Comparison of ENCODE assay signal across 1 cellular context in genomic region chr11:62656801-62657429, GRCh38.
TF ChIP-seq lines count a peak whose summit lies in the region.

No MANE protein-coding gene starts in this region.

TF ChIP-seq in K562, 482 proteins besides CTCF, POLR2A, EP300 and RAD21 (continues in another document):
- TF ChIP-seq LCOR (CRISPR knock-in tag; IDR thresholded peaks at IDR 0.05) (no peak), NUFIP1 (IDR thresholded peaks at IDR 0.05; ENCODE audit: partially characterized antibody) (no peak), ATF3 (IDR thresholded peaks at IDR 0.05) (peak; percentile 34; the same call in 1 of the 2 replicates), ATF3 (CRISPR knock-in tag; conservative IDR thresholded peaks at IDR 0.05) (no peak), SMARCA4 (IDR thresholded peaks at IDR 0.05) (no peak), PBX2 (CRISPR knock-in tag; IDR thresholded peaks at IDR 0.05; ENCODE audit: low read depth) (no peak), PBX2 (tag; conservative IDR thresholded peaks at IDR 0.05; ENCODE audit: low read depth) (0 out of 2 replicates have a peak, but pooled peaks have one; percentile 41), CCAR2 (IDR thresholded peaks at IDR 0.05; ENCODE audit: low read depth, low read length) (no peak), MEIS2 (IDR thresholded peaks at IDR 0.05; ENCODE audit: partially characterized antibody) (peak; percentile 61), KAT8 (IDR thresholded peaks at IDR 0.05; ENCODE audit: low read depth) (no peak), NR2C1 (IDR thresholded peaks at IDR 0.05) (no peak; the same call in 1 of the 2 replicates), NR2C1 (tag; IDR thresholded peaks at IDR 0.05) (no peak), TEAD1 (CRISPR knock-in tag; IDR thresholded peaks at IDR 0.05) (no peak), BCOR (IDR thresholded peaks at IDR 0.05) (peak; percentile 31; the same call in 1 of the 2 replicates), CEBPG (CRISPR knock-in tag; IDR thresholded peaks at IDR 0.05) (peak; percentile 74), CEBPG (tag; conservative IDR thresholded peaks at IDR 0.05 in 1 of 2, IDR thresholded peaks at IDR 0.05 in 1 of 2) (peak; percentile 72 to 80), RCOR1 (IDR thresholded peaks at IDR 0.05; ENCODE audit: borderline replicate concordance in 1 of 2, low read depth in 2 of 2, low read length in 2 of 2) (no peak), RBM22 (IDR thresholded peaks at IDR 0.05; ENCODE audit: low read depth, low read length, poor library complexity, severe bottlenecking) (no peak), RERE (CRISPR knock-in tag; IDR thresholded peaks at IDR 0.05; ENCODE audit: borderline replicate concordance) (no peak), FOS (IDR thresholded peaks at IDR 0.05; ENCODE audit: extremely low read depth, insufficient read length) (no peak), ZFX (CRISPR knock-in tag; IDR thresholded peaks at IDR 0.05) (peak; percentile 23; the same call in 1 of the 2 replicates), RAD51 (IDR thresholded peaks at IDR 0.05; ENCODE audit: borderline replicate concordance, low read depth) (no peak), SMARCA5 (IDR thresholded peaks at IDR 0.05) (no peak), OTX1 (CRISPR knock-in tag; IDR thresholded peaks at IDR 0.05) (no peak), ZNF41 (CRISPR knock-in tag; conservative IDR thresholded peaks at IDR 0.05) (no peak), NCOA2 (IDR thresholded peaks at IDR 0.05; ENCODE audit: partially characterized antibody in 2 of 2) (no peak), FOXK2 (conservative IDR thresholded peaks at IDR 0.05 in 1 of 2, IDR thresholded peaks at IDR 0.05 in 1 of 2; ENCODE audit: low read depth in 2 of 2) (no peak), ADNP (tag; IDR thresholded peaks at IDR 0.05) (0 out of 2 replicates have a peak, but pooled peaks have one; percentile 32), NR1H2 (CRISPR knock-in tag; IDR thresholded peaks at IDR 0.05) (no peak), MCM2 (IDR thresholded peaks at IDR 0.05; ENCODE audit: low read depth) (no peak), ZNF324 (CRISPR knock-in tag; IDR thresholded peaks at IDR 0.05) (no peak), MCM7 (IDR thresholded peaks at IDR 0.05) (no peak), NFXL1 (CRISPR knock-in tag; IDR thresholded peaks at IDR 0.05) (no peak), POLR2B (IDR thresholded peaks at IDR 0.05; ENCODE audit: low read depth, partially characterized antibody) (no peak), ZNF277 (CRISPR knock-in tag; IDR thresholded peaks at IDR 0.05; ENCODE audit: borderline replicate concordance) (no peak), ZNF224 (CRISPR knock-in tag; IDR thresholded peaks at IDR 0.05) (no peak), BRD4 (IDR thresholded peaks at IDR 0.05) (no peak), DMBX1 (CRISPR knock-in tag; IDR thresholded peaks at IDR 0.05; ENCODE audit: borderline replicate concordance) (no peak), RHOXF2B (CRISPR knock-in tag; conservative IDR thresholded peaks at IDR 0.05) (no peak), CEBPB (tag; IDR thresholded peaks at IDR 0.05) (peak; percentile 92), ZNF583 (CRISPR knock-in tag; IDR thresholded peaks at IDR 0.05) (no peak)
- TF ChIP-seq, protein P1, sequence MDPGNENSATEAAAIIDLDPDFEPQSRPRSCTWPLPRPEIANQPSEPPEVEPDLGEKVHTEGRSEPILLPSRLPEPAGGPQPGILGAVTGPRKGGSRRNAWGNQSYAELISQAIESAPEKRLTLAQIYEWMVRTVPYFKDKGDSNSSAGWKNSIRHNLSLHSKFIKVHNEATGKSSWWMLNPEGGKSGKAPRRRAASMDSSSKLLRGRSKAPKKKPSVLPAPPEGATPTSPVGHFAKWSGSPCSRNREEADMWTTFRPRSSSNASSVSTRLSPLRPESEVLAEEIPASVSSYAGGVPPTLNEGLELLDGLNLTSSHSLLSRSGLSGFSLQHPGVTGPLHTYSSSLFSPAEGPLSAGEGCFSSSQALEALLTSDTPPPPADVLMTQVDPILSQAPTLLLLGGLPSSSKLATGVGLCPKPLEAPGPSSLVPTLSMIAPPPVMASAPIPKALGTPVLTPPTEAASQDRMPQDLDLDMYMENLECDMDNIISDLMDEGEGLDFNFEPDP (CRISPR knock-in tag; IDR thresholded peaks at IDR 0.05): no peak
- TF ChIP-seq, protein P2, sequence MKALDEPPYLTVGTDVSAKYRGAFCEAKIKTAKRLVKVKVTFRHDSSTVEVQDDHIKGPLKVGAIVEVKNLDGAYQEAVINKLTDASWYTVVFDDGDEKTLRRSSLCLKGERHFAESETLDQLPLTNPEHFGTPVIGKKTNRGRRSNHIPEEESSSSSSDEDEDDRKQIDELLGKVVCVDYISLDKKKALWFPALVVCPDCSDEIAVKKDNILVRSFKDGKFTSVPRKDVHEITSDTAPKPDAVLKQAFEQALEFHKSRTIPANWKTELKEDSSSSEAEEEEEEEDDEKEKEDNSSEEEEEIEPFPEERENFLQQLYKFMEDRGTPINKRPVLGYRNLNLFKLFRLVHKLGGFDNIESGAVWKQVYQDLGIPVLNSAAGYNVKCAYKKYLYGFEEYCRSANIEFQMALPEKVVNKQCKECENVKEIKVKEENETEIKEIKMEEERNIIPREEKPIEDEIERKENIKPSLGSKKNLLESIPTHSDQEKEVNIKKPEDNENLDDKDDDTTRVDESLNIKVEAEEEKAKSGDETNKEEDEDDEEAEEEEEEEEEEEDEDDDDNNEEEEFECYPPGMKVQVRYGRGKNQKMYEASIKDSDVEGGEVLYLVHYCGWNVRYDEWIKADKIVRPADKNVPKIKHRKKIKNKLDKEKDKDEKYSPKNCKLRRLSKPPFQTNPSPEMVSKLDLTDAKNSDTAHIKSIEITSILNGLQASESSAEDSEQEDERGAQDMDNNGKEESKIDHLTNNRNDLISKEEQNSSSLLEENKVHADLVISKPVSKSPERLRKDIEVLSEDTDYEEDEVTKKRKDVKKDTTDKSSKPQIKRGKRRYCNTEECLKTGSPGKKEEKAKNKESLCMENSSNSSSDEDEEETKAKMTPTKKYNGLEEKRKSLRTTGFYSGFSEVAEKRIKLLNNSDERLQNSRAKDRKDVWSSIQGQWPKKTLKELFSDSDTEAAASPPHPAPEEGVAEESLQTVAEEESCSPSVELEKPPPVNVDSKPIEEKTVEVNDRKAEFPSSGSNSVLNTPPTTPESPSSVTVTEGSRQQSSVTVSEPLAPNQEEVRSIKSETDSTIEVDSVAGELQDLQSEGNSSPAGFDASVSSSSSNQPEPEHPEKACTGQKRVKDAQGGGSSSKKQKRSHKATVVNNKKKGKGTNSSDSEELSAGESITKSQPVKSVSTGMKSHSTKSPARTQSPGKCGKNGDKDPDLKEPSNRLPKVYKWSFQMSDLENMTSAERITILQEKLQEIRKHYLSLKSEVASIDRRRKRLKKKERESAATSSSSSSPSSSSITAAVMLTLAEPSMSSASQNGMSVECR (CRISPR knock-in tag; IDR thresholded peaks at IDR 0.05): no peak
- TF ChIP-seq, protein P3, sequence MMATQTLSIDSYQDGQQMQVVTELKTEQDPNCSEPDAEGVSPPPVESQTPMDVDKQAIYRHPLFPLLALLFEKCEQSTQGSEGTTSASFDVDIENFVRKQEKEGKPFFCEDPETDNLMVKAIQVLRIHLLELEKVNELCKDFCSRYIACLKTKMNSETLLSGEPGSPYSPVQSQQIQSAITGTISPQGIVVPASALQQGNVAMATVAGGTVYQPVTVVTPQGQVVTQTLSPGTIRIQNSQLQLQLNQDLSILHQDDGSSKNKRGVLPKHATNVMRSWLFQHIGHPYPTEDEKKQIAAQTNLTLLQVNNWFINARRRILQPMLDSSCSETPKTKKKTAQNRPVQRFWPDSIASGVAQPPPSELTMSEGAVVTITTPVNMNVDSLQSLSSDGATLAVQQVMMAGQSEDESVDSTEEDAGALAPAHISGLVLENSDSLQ (IDR thresholded peaks at IDR 0.05): peak; percentile 64
- TF ChIP-seq, protein P4, sequence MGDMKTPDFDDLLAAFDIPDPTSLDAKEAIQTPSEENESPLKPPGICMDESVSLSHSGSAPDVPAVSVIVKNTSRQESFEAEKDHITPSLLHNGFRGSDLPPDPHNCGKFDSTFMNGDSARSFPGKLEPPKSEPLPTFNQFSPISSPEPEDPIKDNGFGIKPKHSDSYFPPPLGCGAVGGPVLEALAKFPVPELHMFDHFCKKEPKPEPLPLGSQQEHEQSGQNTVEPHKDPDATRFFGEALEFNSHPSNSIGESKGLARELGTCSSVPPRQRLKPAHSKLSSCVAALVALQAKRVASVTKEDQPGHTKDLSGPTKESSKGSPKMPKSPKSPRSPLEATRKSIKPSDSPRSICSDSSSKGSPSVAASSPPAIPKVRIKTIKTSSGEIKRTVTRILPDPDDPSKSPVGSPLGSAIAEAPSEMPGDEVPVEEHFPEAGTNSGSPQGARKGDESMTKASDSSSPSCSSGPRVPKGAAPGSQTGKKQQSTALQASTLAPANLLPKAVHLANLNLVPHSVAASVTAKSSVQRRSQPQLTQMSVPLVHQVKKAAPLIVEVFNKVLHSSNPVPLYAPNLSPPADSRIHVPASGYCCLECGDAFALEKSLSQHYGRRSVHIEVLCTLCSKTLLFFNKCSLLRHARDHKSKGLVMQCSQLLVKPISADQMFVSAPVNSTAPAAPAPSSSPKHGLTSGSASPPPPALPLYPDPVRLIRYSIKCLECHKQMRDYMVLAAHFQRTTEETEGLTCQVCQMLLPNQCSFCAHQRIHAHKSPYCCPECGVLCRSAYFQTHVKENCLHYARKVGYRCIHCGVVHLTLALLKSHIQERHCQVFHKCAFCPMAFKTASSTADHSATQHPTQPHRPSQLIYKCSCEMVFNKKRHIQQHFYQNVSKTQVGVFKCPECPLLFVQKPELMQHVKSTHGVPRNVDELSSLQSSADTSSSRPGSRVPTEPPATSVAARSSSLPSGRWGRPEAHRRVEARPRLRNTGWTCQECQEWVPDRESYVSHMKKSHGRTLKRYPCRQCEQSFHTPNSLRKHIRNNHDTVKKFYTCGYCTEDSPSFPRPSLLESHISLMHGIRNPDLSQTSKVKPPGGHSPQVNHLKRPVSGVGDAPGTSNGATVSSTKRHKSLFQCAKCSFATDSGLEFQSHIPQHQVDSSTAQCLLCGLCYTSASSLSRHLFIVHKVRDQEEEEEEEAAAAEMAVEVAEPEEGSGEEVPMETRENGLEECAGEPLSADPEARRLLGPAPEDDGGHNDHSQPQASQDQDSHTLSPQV (IDR thresholded peaks at IDR 0.05): no peak
